In genomic region chr15:69881310-69881660, GRCh38 we compare ENCODE assay signal across 1 cellular context.
TF ChIP-seq lines count a peak whose summit lies in the region.

No MANE protein-coding gene starts in this region.

TF ChIP-seq in GM12878, 131 proteins besides CTCF, POLR2A, EP300 and RAD21:
- no peak for TF ChIP-seq SMAD1 (IDR thresholded peaks at IDR 0.05; ENCODE audit: low read depth, partially characterized antibody)
- no peak for TF ChIP-seq E2F8 (IDR thresholded peaks at IDR 0.05; ENCODE audit: low read depth, partially characterized antibody)
- no peak for TF ChIP-seq GATAD2B (conservative IDR thresholded peaks at IDR 0.05; ENCODE audit: low read depth)
- no peak for TF ChIP-seq ATF2 (IDR thresholded peaks at IDR 0.05; ENCODE audit: low read length)
- no peak for TF ChIP-seq E4F1 (IDR thresholded peaks at IDR 0.05; ENCODE audit: borderline replicate concordance, partially characterized antibody)
- TF ChIP-seq NRF1 (conservative IDR thresholded peaks at IDR 0.05; ENCODE audit: low read depth, low read length) = no peak
- TF ChIP-seq HDAC2 (IDR thresholded peaks at IDR 0.05) = no peak
- TF ChIP-seq ATF3 (IDR thresholded peaks at IDR 0.05; ENCODE audit: borderline replicate concordance, extremely low read depth, low read depth, low read length) = no peak
- TF ChIP-seq ZZZ3 (IDR thresholded peaks at IDR 0.05; ENCODE audit: control insufficient read depth, insufficient read length, low read depth) = no peak
- TF ChIP-seq IRF4 (IDR thresholded peaks at IDR 0.05; ENCODE audit: low read depth, low read length) = no peak
- no peak for TF ChIP-seq POLR2AphosphoS5 (IDR thresholded peaks at IDR 0.05; ENCODE audit: low read length)
- no peak for TF ChIP-seq PKNOX1 (IDR thresholded peaks at IDR 0.05)
- no peak for TF ChIP-seq ZNF207 (IDR thresholded peaks at IDR 0.05; ENCODE audit: borderline replicate concordance)
- no peak for TF ChIP-seq MEF2B (IDR thresholded peaks at IDR 0.05; ENCODE audit: partially characterized antibody, poor library complexity, severe bottlenecking)
- TF ChIP-seq ZNF217 (IDR thresholded peaks at IDR 0.05) = no peak
